ENCODE assay signal across 8 cellular contexts in genomic region chr19:7522923-7523667, GRCh38. TPM values are rescaled to one million over a fixed set of nuclear protein-coding genes. Genes with fewer than 3 reads are reported as not detected.
DNase-seq lines count a peak whose midpoint lies in the region; ATAC-seq and TF ChIP-seq lines count a peak whose summit lies in the region.

No MANE protein-coding gene starts in this region.

- H3K79me2 ChIP-seq in MM.1S (ENCODE audit: low read length) = peaks cover 8% of the 10 kb centered on the region

- H3K27ac Mint-ChIP-seq in effector memory CD8-positive, alpha-beta T cell = peak overlapping the region; percentile 23 to 91
- no peak overlapping the region for H3K27ac Mint-ChIP-seq in neural crest cell (ENCODE audit: unreplicated experiment)

- peaks cover 12% of the 10 kb centered on the region for H3K36me3 Mint-ChIP-seq in effector memory CD8-positive, alpha-beta T cell (ENCODE audit: insufficient read depth)
- H3K36me3 Mint-ChIP-seq in neural crest cell (ENCODE audit: low read depth) = peaks cover 4% of the 10 kb centered on the region

- no peaks in the 10 kb centered on the region for H3K9me3 Mint-ChIP-seq in effector memory CD8-positive, alpha-beta T cell
- no peaks in the 10 kb centered on the region for H3K9me3 Mint-ChIP-seq in neural crest cell

- no peak for ATAC-seq in effector memory CD8-positive, alpha-beta T cell (replicated peaks)
- ATAC-seq in GM18511 (IDR thresholded peaks at IDR 0.05; ENCODE audit: unreplicated experiment) = no peak
- no peak for ATAC-seq in HG02610 (IDR thresholded peaks at IDR 0.05; ENCODE audit: unreplicated experiment)

- H2AFZ ChIP-seq in MM.1S (ENCODE audit: low read length) = peak overlapping the region; percentile 69

- DNase-seq in GM06990 (ENCODE audit: extremely low read depth, insufficient read length) = no peak
- DNase-seq in MM.1S = peak; percentile 17
- DNase-seq in effector memory CD8-positive, alpha-beta T cell = no peak
- no peak for DNase-seq in neural crest cell (ENCODE audit: low read depth, low spot score)
- no peak for DNase-seq in Ammon's horn (ENCODE audit: low spot score)
- no peak for DNase-seq in stimulated activated naive CD4-positive, alpha-beta T cell treated with Interleukin-2 at 50 U/mL for 16 hours (lab: John Stamatoyannopoulos, UW)

- TF ChIP-seq CTCF in GM06990 (IDR thresholded peaks at IDR 0.05; ENCODE audit: insufficient read depth, low read length, poor library complexity, severe bottlenecking) (no peak), MM.1S (IDR thresholded peaks at IDR 0.05; ENCODE audit: low read length) (no peak), neural crest cell (conservative IDR thresholded peaks at IDR 0.05) (no peak)

- peaks cover 7 to 16% of the 10 kb centered on the region in 2 donors for H3K4me1 Mint-ChIP-seq in effector memory CD8-positive, alpha-beta T cell (ENCODE audit: low read depth in 2 of 2)
- H3K4me1 Mint-ChIP-seq in neural crest cell = peaks cover 17% of the 10 kb centered on the region

- no peaks in the 10 kb centered on the region for H3K9me2 ChIP-seq in MM.1S (replicated peaks; ENCODE audit: insufficient read depth, low read length)

- H3K9ac ChIP-seq in MM.1S (ENCODE audit: low read length) = peak overlapping the region; percentile 61

- no peak overlapping the region for H3K27ac ChIP-seq in MM.1S (ENCODE audit: low read length)

- H3K4me2 ChIP-seq in MM.1S (ENCODE audit: low read depth, low read length) = peak overlapping the region; percentile 96

- H3K4me3 ChIP-seq in GM06990 (replicated peaks; ENCODE audit: low read depth, low read length) = peak overlapping the region; percentile 72
- peak overlapping the region; percentile 78 for H3K4me3 ChIP-seq in MM.1S (ENCODE audit: low read length)

- H3K4me3 Mint-ChIP-seq in effector memory CD8-positive, alpha-beta T cell = peak overlapping the region; percentile 85 to 90
- peak overlapping the region; percentile 80 for H3K4me3 Mint-ChIP-seq in neural crest cell

- no peaks in the 10 kb centered on the region for H3K9me3 ChIP-seq in MM.1S (replicated peaks; ENCODE audit: insufficient read depth, low read length)

- H3K36me3 ChIP-seq in GM06990 (ENCODE audit: control insufficient read depth, insufficient read depth, low read length) = no peaks in the 10 kb centered on the region
- no peaks in the 10 kb centered on the region for H3K36me3 ChIP-seq in MM.1S (replicated peaks; ENCODE audit: insufficient read depth, low read length)

- H4K20me1 ChIP-seq in MM.1S (ENCODE audit: insufficient read depth, low read length) = no peaks in the 10 kb centered on the region

- peaks cover 6% of the 10 kb centered on the region; the same call in 1 of the 2 replicates for H3K4me1 ChIP-seq in MM.1S (ENCODE audit: low read length)

- peaks cover 0 to 4% of the 10 kb centered on the region in 2 donors for H3K27me3 Mint-ChIP-seq in effector memory CD8-positive, alpha-beta T cell
- peaks cover 5% of the 10 kb centered on the region for H3K27me3 Mint-ChIP-seq in neural crest cell (ENCODE audit: low read depth)

- H3K27me3 ChIP-seq in GM06990 (replicated peaks; ENCODE audit: control insufficient read depth, insufficient read depth, low read length) (no peaks in the 10 kb centered on the region), MM.1S (replicated peaks; ENCODE audit: insufficient read depth, low read length) (no peaks in the 10 kb centered on the region)

- no peaks in the 10 kb centered on the region for H3F3A ChIP-seq in MM.1S (ENCODE audit: insufficient read depth, low read length)

RNA-seq across cellular contexts. Expression of gene MCOLN1, which starts 0.7 kb away (rescaled TPM):
- total RNA-seq in neural crest cell = 24.4 and 26.7 TPM in 2 replicates

RNA-seq across cellular contexts. Expression of gene ZNF358, which starts 7.2 kb away (rescaled TPM):
- 75.6 and 76.2 TPM in 2 replicates for total RNA-seq in neural crest cell

RNA-seq across cellular contexts. Expression of gene PNPLA6, which starts 12.4 kb away (rescaled TPM):
- total RNA-seq in neural crest cell = 72.1 and 74.7 TPM in 2 replicates

RNA-seq across cellular contexts. Expression of gene PEX11G, which starts 34.3 kb away (rescaled TPM):
- total RNA-seq in neural crest cell = 2.3 and 3.4 TPM in 2 replicates
